Comparison of ENCODE assay signal across 21 cellular contexts in the genomic region with DNA sequence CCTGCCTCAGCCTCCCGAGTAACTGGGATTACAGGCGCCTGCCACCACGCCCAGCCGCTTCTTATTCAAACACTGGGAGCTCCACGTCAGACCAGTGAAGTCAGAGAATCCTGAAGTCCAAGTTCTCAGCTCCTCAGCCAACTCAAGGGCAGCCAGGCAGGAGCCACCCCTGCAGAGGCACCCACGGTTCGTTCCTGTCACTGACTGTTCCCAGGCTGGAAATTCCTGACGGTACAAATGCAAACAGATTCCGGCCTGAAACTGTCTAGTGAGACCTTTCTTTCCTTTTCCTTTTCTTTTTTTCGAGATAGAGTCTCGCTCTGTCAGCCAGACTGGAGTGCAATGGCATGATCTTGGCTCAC. TPM values are rescaled to one million over a fixed set of nuclear protein-coding genes. Genes with fewer than 3 reads are reported as not detected.
A peak's percentile ranks its signal among the peaks of the same experiment; 100 is the strongest.
DNase-seq lines count a peak whose midpoint lies in the region; ATAC-seq and TF ChIP-seq lines count a peak whose summit lies in the region.
"Had no signal": no experiment of that assay in that cellular context is flagged by ENCODE, and none has a peak within 500 bp of the region (broad histone marks: within the 10 kb centered on the region; RNA-seq: fewer than 3 reads in every experiment).

No MANE protein-coding gene starts in this region.

- peaks cover 0 to 24% (median 18%) of the 10 kb centered on the region in 4 donors for H3K4me1 ChIP-seq in sigmoid colon

- DNase-seq in T-helper 1 cell: no peak
- no peak for DNase-seq in T-helper 17 cell
- DNase-seq in left colon: peak; percentile 30 to 46
- peak; percentile 42 for DNase-seq in sigmoid colon
- no peak for DNase-seq in foreskin melanocyte
- DNase-seq in activated effector memory CD4-positive, alpha-beta T cell treated with Interleukin-2 at 50 U/mL for 16 hours: no peak
- DNase-seq: activated CD4-positive, alpha-beta memory T cell treated with anti-CD3 and anti-CD28 coated beads for 36 hours; CD4-positive, CD25-positive, alpha-beta regulatory T cell; DMS79; natural killer cell; NCI-H1417 treated with DMSO at 0.1 percent for 48 hours; NCI-H2227 treated with DMSO at 0.1 percent for 48 hours; NK-92 treated with Interleukin-12 subunit alpha and Interleukin-12 subunit beta, amount 100 ng/mL, for 24 hours; SHP77 treated with DMSO at 0.1 percent for 48 hours; stimulated activated CD4-positive, alpha-beta T cell treated with anti-CD3 and anti-CD28 coated beads, Interleukin-2, amount 100 ng/mL, for 48 hours; trophoblast cell had no signal

- no peak overlapping the region for H3K4me3 Mint-ChIP-seq in T-helper 1 cell treated with Interleukin-12 subunit alpha and Interleukin-12 subunit beta and Interleukin-4 antibody, amounts not matched to agents 30 μg/mL and 1 μg/mL, for 36 hours
- no peak overlapping the region for H3K4me3 Mint-ChIP-seq in T-helper 17 cell
- H3K4me3 Mint-ChIP-seq: activated CD4-positive, alpha-beta memory T cell treated with anti-CD3 and anti-CD28 coated beads for 36 hours; activated T-helper 17 cell treated with anti-CD3 and anti-CD28 coated beads, Interleukin-2, amount 50 U/mL, for 72 hours; natural killer cell had no signal

- intact Hi-C loops in left colon (cut with DNase I, micrococcal nuclease): no loop called here
- intact Hi-C loops in sigmoid colon (cut with DNase I): no loop called here

- no peak for TF ChIP-seq EP300 in sigmoid colon (IDR thresholded peaks at IDR 0.05)

- H3K27ac Mint-ChIP-seq in T-helper 1 cell treated with Interleukin-12 subunit alpha and Interleukin-12 subunit beta and Interleukin-4 antibody, amounts not matched to agents 30 μg/mL and 1 μg/mL, for 36 hours: peak overlapping the region; percentile 62
- H3K27ac Mint-ChIP-seq in T-helper 17 cell: peak overlapping the region; percentile 72
- H3K27ac Mint-ChIP-seq: activated CD4-positive, alpha-beta memory T cell treated with anti-CD3 and anti-CD28 coated beads for 36 hours; activated T-helper 17 cell treated with anti-CD3 and anti-CD28 coated beads, Interleukin-2, amount 50 U/mL, for 72 hours had no signal

- WGBS in sigmoid colon, 2 donors: 55 to 74% methylated on average over 11 of the region's 11 CpGs

- no peaks in the 10 kb centered on the region for H3K9me3 Mint-ChIP-seq in T-helper 1 cell treated with Interleukin-12 subunit alpha and Interleukin-12 subunit beta and Interleukin-4 antibody, amounts not matched to agents 30 μg/mL and 1 μg/mL, for 36 hours
- H3K9me3 Mint-ChIP-seq: activated CD4-positive, alpha-beta memory T cell treated with anti-CD3 and anti-CD28 coated beads for 36 hours; activated T-helper 17 cell treated with anti-CD3 and anti-CD28 coated beads, Interleukin-2, amount 50 U/mL, for 72 hours; natural killer cell had no signal

- no peak for TF ChIP-seq CTCF in sigmoid colon (IDR thresholded peaks at IDR 0.05)

- no peak overlapping the region for H3K4me3 ChIP-seq in sigmoid colon

- H3K27me3 Mint-ChIP-seq in T-helper 1 cell treated with Interleukin-12 subunit alpha and Interleukin-12 subunit beta and Interleukin-4 antibody, amounts not matched to agents 30 μg/mL and 1 μg/mL, for 36 hours (ENCODE audit: low read depth): no peaks in the 10 kb centered on the region
- no peaks in the 10 kb centered on the region for H3K27me3 Mint-ChIP-seq in T-helper 17 cell
- H3K27me3 Mint-ChIP-seq: activated CD4-positive, alpha-beta memory T cell treated with anti-CD3 and anti-CD28 coated beads for 36 hours; activated T-helper 17 cell treated with anti-CD3 and anti-CD28 coated beads, Interleukin-2, amount 50 U/mL, for 72 hours; CD4-positive, CD25-positive, alpha-beta regulatory T cell had no signal

- H3K36me3 ChIP-seq in sigmoid colon: peaks cover 0 to 11% (median 0%) of the 10 kb centered on the region in 4 donors

- H3K9me3 ChIP-seq in T-helper 17 cell (ENCODE audit: control insufficient read depth, low read length, poor library complexity, severe bottlenecking): no peaks in the 10 kb centered on the region
- H3K9me3 ChIP-seq in sigmoid colon: no peaks in the 10 kb centered on the region

- H3K36me3 Mint-ChIP-seq in T-helper 1 cell treated with Interleukin-12 subunit alpha and Interleukin-12 subunit beta and Interleukin-4 antibody, amounts not matched to agents 30 μg/mL and 1 μg/mL, for 36 hours (ENCODE audit: low read depth): peaks cover 8% of the 10 kb centered on the region
- H3K36me3 Mint-ChIP-seq in T-helper 17 cell (ENCODE audit: low read depth): no peaks in the 10 kb centered on the region
- H3K36me3 Mint-ChIP-seq: natural killer cell had no signal

- ATAC-seq in T-helper 17 cell (no peak), left colon (peak; percentile 37)
- no peak for ATAC-seq in activated CD4-positive, CD25-positive, alpha-beta regulatory T cell treated with anti-CD3 and anti-CD28 coated beads, Interleukin-2, amount 50 U/mL, for 24 hours
- ATAC-seq: activated T-helper 17 cell treated with anti-CD3 and anti-CD28 coated beads, Interleukin-2, amount 50 U/mL, for 72 hours; natural killer cell had no signal

- no peak for TF ChIP-seq POLR2A in sigmoid colon (IDR thresholded peaks at IDR 0.05)

- no peak overlapping the region for H3K27ac ChIP-seq in sigmoid colon

- H3K27me3 ChIP-seq in sigmoid colon: no peaks in the 10 kb centered on the region

- H3K4me1 Mint-ChIP-seq in T-helper 1 cell treated with Interleukin-12 subunit alpha and Interleukin-12 subunit beta and Interleukin-4 antibody, amounts not matched to agents 30 μg/mL and 1 μg/mL, for 36 hours (ENCODE audit: low read depth): peaks cover 21% of the 10 kb centered on the region
- peaks cover 27% of the 10 kb centered on the region for H3K4me1 Mint-ChIP-seq in T-helper 17 cell

RNA-seq across cellular contexts. Expression of gene SLC35E2B, which starts 11.7 kb away (rescaled TPM):
- total RNA-seq in T-helper 17 cell (10 to 100 TPM; 67.5 to 87.3 TPM), left colon (10 to 100 TPM; 39.0 to 57.0 TPM), sigmoid colon (10 to 100 TPM; 25.0 to 78.1 (median 31.6) TPM)
- 10 to 100 TPM in 2 of 3 donors, 1 to 10 TPM in 1; 9.5 to 38.5 (median 12.0) TPM for polyA plus RNA-seq in sigmoid colon

RNA-seq across cellular contexts. Expression of gene CDK11B, which starts 22.1 kb away (rescaled TPM):
- total RNA-seq in T-helper 17 cell (10 to 100 TPM; 43.9 to 49.8 TPM), left colon (10 to 100 TPM; 29.6 to 37.0 TPM), sigmoid colon (10 to 100 TPM; 23.9 to 51.0 (median 27.8) TPM)
- 10 to 100 TPM; 30.0 to 38.4 (median 37.9) TPM for polyA plus RNA-seq in sigmoid colon

RNA-seq across cellular contexts. Expression of gene CDK11A, which starts 43.3 kb away (rescaled TPM):
- total RNA-seq in T-helper 17 cell (100 to 1,000 TPM; 218 to 232 TPM), left colon (10 to 100 TPM; 66.4 to 72.3 TPM), sigmoid colon (10 to 100 TPM; 21.6 to 53.7 (median 37.5) TPM)
- 10 to 100 TPM; 19.8 to 35.0 (median 33.1) TPM for polyA plus RNA-seq in sigmoid colon

RNA-seq across cellular contexts. Expression of gene MMP23B, which starts 48.9 kb away (rescaled TPM):
- total RNA-seq in T-helper 17 cell (1 to 10 TPM; 3.9 to 4.2 TPM), left colon (1 to 10 TPM; 1.2 to 7.2 TPM), sigmoid colon (10 to 100 TPM in 2 of 4 donors, 1 to 10 TPM in 2; 1.8 to 58.7 (median 17.2) TPM)
- polyA plus RNA-seq in sigmoid colon: 1 to 10 TPM; 2.2 to 3.6 (median 2.3) TPM
- total RNA-seq: A172, dermis microvascular lymphatic vessel endothelial cell had no signal

Comparison
In these comparisons a context has a peak if more than half of its experiments do, and no peak if none do; other contexts are left out.
1. DNase-seq: peak in left colon (2 of 2) and sigmoid colon (single experiment); none in T-helper 1 cell (0 of 5), T-helper 17 cell (0 of 3), foreskin melanocyte (single experiment) and activated effector memory CD4-positive, alpha-beta T cell treated with Interleukin-2 at 50 U/mL for 16 hours (single experiment).